Comparison of ENCODE assay signal across 17 cellular contexts in genomic region chr2:98895901-98896300, GRCh38. TPM values are rescaled to one million over a fixed set of nuclear protein-coding genes. Genes with fewer than 3 reads are reported as not detected.
DNase-seq lines count a peak whose midpoint lies in the region; ATAC-seq and TF ChIP-seq lines count a peak whose summit lies in the region.
"Had no signal": no experiment of that assay in that cellular context is flagged by ENCODE, and none has a peak within 500 bp of the region (broad histone marks: within the 10 kb centered on the region; RNA-seq: fewer than 3 reads in every experiment).

No MANE protein-coding gene starts in this region.

- H3K27ac ChIP-seq in OCI-LY7 (ENCODE audit: low read depth, low read length, poor library complexity, severe bottlenecking), result no peak overlapping the region
- H3K27ac ChIP-seq: PC-9 had no signal

- no peaks in the 10 kb centered on the region for H3K9me2 ChIP-seq in OCI-LY7 (ENCODE audit: insufficient read depth, low read length)

- intact Hi-C loops in CD14-positive monocyte (cut with micrococcal nuclease), result no loop called here
- intact Hi-C loops in OCI-LY7 (cut with micrococcal nuclease; ENCODE audit: unreplicated experiment), result no loop called here
- intact Hi-C loops in sciatic nerve (cut with DNase I), result no loop called here

- peak; percentile 18 for DNase-seq in CD14-positive monocyte (ENCODE audit: low spot score)
- DNase-seq in OCI-LY7 (ENCODE audit: low spot score), result no peak
- DNase-seq in left lobe of liver (ENCODE audit: low spot score), result peak; percentile 24
- DNase-seq in sciatic nerve (ENCODE audit: low spot score), result peak; percentile 33
- DNase-seq in CD1c-positive myeloid dendritic cell (ENCODE audit: extremely low spot score), result no peak
- DNase-seq in GF-D8 (lab: John Stamatoyannopoulos, UW), result no peak
- DNase-seq: ACHN, DND-41, GDM1, NCI-H1048, NCI-H226, NCI-H526, PC-9 had no signal

- no peak for ATAC-seq in left lobe of liver
- no peak for ATAC-seq in sciatic nerve
- ATAC-seq in GM19455 (IDR thresholded peaks at IDR 0.05; ENCODE audit: unreplicated experiment), result no peak
- ATAC-seq in HG03354 (IDR thresholded peaks at IDR 0.05; ENCODE audit: poor library complexity, severe bottlenecking, unreplicated experiment), result no peak
- ATAC-seq: CD8-positive, alpha-beta T cell; GM23338 had no signal

- POLR2A ChIA-PET in OCI-LY7 (lab: Charles Lee), result interaction anchor here (1.5 kb wide), 1 partner anchor 14 kb away, joined by 4 read pairs; no protein-coding TSS in a partner anchor

- H3K27me3 Mint-ChIP-seq in CD14-positive monocyte (ENCODE audit: low read depth in 3 of 3), result peaks cover 0 to 8% (median 4%) of the 10 kb centered on the region in 3 donors

- H2AFZ ChIP-seq in OCI-LY7 (ENCODE audit: low read length), result peak overlapping the region; percentile 76
- H2AFZ ChIP-seq: GM23338 had no signal

- no peaks in the 10 kb centered on the region for H3K36me3 ChIP-seq in OCI-LY7 (ENCODE audit: insufficient read depth, low read length)

- no peaks in the 10 kb centered on the region for H4K20me1 ChIP-seq in OCI-LY7 (ENCODE audit: insufficient read depth, low read length)

- peak overlapping the region in 1 of 7 donors; percentile 1 for H3K27ac Mint-ChIP-seq in CD14-positive monocyte
- H3K27ac Mint-ChIP-seq: CD8-positive, alpha-beta T cell; GM23338 had no signal

- H3K9me3 Mint-ChIP-seq in CD14-positive monocyte, result no peaks in the 10 kb centered on the region
- H3K9me3 Mint-ChIP-seq: CD8-positive, alpha-beta T cell had no signal

- no peak for TF ChIP-seq CTCF in CD14-positive monocyte (IDR thresholded peaks at IDR 0.05)
- no peak for TF ChIP-seq CTCF in OCI-LY7 (conservative IDR thresholded peaks at IDR 0.05; ENCODE audit: low read length)

- BruUV-seq in OCI-LY7 (replicated peaks; lab: Mats Ljungman, UMichigan), result no TSS peak

- H3K4me1 Mint-ChIP-seq in CD14-positive monocyte, result peaks cover 9% of the 10 kb centered on the region

- H3K79me2 ChIP-seq in OCI-LY7 (ENCODE audit: insufficient read depth, low read depth, low read length), result no peaks in the 10 kb centered on the region

- no peaks in the 10 kb centered on the region for H3K9me3 ChIP-seq in OCI-LY7 (ENCODE audit: low read length)

- CTCF ChIA-PET in OCI-LY7 (lab: Charles Lee; ENCODE audit: unreplicated experiment), result no interaction called here

- H3K4me3 Mint-ChIP-seq in CD14-positive monocyte, result no peak overlapping the region
- H3K4me3 Mint-ChIP-seq: CD8-positive, alpha-beta T cell; GM23338 had no signal

- H3K4me2 ChIP-seq in OCI-LY7 (ENCODE audit: low read length), result no peak overlapping the region
- H3K4me2 ChIP-seq: GM23338, PC-9 had no signal

- H3K4me3 ChIP-seq in OCI-LY7 (ENCODE audit: low read depth, low read length, poor library complexity, severe bottlenecking), result no peak overlapping the region
- H3K4me3 ChIP-seq: GM23338, PC-9 had no signal

- no peaks in the 10 kb centered on the region for H3K36me3 Mint-ChIP-seq in CD14-positive monocyte
- H3K36me3 Mint-ChIP-seq: CD8-positive, alpha-beta T cell had no signal

- H3K4me1 ChIP-seq in OCI-LY7 (ENCODE audit: insufficient read depth, low read length, poor library complexity, severe bottlenecking), result peaks cover 20% of the 10 kb centered on the region

RNA-seq across cellular contexts. Expression of gene CRACDL, which starts 40.1 kb away (rescaled TPM):
- under 1 TPM; 0.28 to 0.35 TPM for polyA plus RNA-seq in CD14-positive monocyte
- 0.03 TPM in 1 of 2 replicates, not detected in the other for total RNA-seq in OCI-LY7 (2014; rRNA removed; shearing (Covaris generic))
- total RNA-seq in OCI-LY7 (2022) (0.13 and 0.59 TPM in 2 replicates), left lobe of liver (0.30 TPM), sciatic nerve (12.4 TPM)

Comparison
In these comparisons a context has a peak if more than half of its experiments do, and no peak if none do; other contexts are left out.
1. DNase-seq: peak in CD14-positive monocyte (single experiment), left lobe of liver (single experiment) and sciatic nerve (single experiment); none in OCI-LY7 (single experiment), CD1c-positive myeloid dendritic cell (single experiment) and GF-D8 (single experiment).